Comparison of ENCODE assay signal across 8 cellular contexts in genomic region chr19:54208784-54209057, GRCh38. TPM values are rescaled to one million over a fixed set of nuclear protein-coding genes. Genes with fewer than 3 reads are reported as not detected.
A peak's percentile ranks its signal among the peaks of the same experiment; 100 is the strongest.
DNase-seq lines count a peak whose midpoint lies in the region; ATAC-seq and TF ChIP-seq lines count a peak whose summit lies in the region.

No MANE protein-coding gene starts in this region.

- DNase-seq in CD4-positive, alpha-beta T cell = no peak
- DNase-seq in Karpas-422 = peak; percentile 71
- peak; percentile 58 for DNase-seq in cerebellar cortex (ENCODE audit: low spot score)
- no peak for DNase-seq in natural killer cell treated with Interleukin-12 subunit alpha and Interleukin-12 subunit beta and Interleukin-15 and Interleukin-18, amount 100 ng/mL, for 72 hours (ENCODE audit: low spot score)
- DNase-seq in KBM-7 = no peak
- DNase-seq in mesenteric fat pad (ENCODE audit: low spot score) = no peak
- no peak for DNase-seq in H4 (ENCODE audit: low spot score)
- no peak for DNase-seq in NCI-H446 (lab: John Stamatoyannopoulos, UW)

- no peaks in the 10 kb centered on the region for H3K9me3 Mint-ChIP-seq in CD4-positive, alpha-beta T cell
- no peaks in the 10 kb centered on the region for H3K9me3 Mint-ChIP-seq in natural killer cell treated with Interleukin-12 subunit alpha and Interleukin-12 subunit beta and Interleukin-15 and Interleukin-18, amount 100 ng/mL, for 72 hours

- in situ Hi-C loops in KBM-7 (cut with MboI; ENCODE audit: low pct_unique_long_range_greater_than_20kb, low sequenced_read_pairs) = no loop called here

- H3K9ac ChIP-seq in Karpas-422 (ENCODE audit: low read length) = no peak overlapping the region

- no peak for ATAC-seq in CD4-positive, alpha-beta T cell (ENCODE audit: poor library complexity)
- no peak for ATAC-seq in natural killer cell treated with Interleukin-12 subunit alpha and Interleukin-12 subunit beta and Interleukin-15 and Interleukin-18, amount 100 ng/mL, for 72 hours

- no peak overlapping the region for H2AFZ ChIP-seq in Karpas-422 (ENCODE audit: low read length)

- H3K4me1 ChIP-seq in Karpas-422 (ENCODE audit: low read length) = no peaks in the 10 kb centered on the region; the same call in 1 of the 2 replicates

- H3K36me3 Mint-ChIP-seq in CD4-positive, alpha-beta T cell (ENCODE audit: low read depth) = peaks cover 49% of the 10 kb centered on the region
- peaks cover 20% of the 10 kb centered on the region for H3K36me3 Mint-ChIP-seq in natural killer cell treated with Interleukin-12 subunit alpha and Interleukin-12 subunit beta and Interleukin-15 and Interleukin-18, amount 100 ng/mL, for 72 hours

- intact Hi-C loops in CD4-positive, alpha-beta T cell (cut with DNase I, micrococcal nuclease) = loop anchor here in 1 of 2 experiments (10.0 kb wide), 1 partner anchor 256 kb away; the partner anchor contains the start of gene LENG9

- H3K27me3 ChIP-seq in CD4-positive, alpha-beta T cell (ENCODE audit: control insufficient read depth, insufficient read depth, low read length) = no peaks in the 10 kb centered on the region
- H3K27me3 ChIP-seq in Karpas-422 (ENCODE audit: low read length) = no peaks in the 10 kb centered on the region

- H3K9me3 ChIP-seq in CD4-positive, alpha-beta T cell (ENCODE audit: control insufficient read depth, low read length) = no peaks in the 10 kb centered on the region
- H3K9me3 ChIP-seq in Karpas-422 (ENCODE audit: low read length) = no peaks in the 10 kb centered on the region

- peak overlapping the region; percentile 67 for H3K4me3 Mint-ChIP-seq in CD4-positive, alpha-beta T cell
- H3K4me3 Mint-ChIP-seq in natural killer cell treated with Interleukin-12 subunit alpha and Interleukin-12 subunit beta and Interleukin-15 and Interleukin-18, amount 100 ng/mL, for 72 hours = peak overlapping the region; percentile 47

- no peak overlapping the region for H3K27ac ChIP-seq in CD4-positive, alpha-beta T cell (ENCODE audit: low read depth, low read length)
- H3K27ac ChIP-seq in Karpas-422 (ENCODE audit: low read length) = no peak overlapping the region

- CTCF ChIA-PET in CD4-positive, alpha-beta T cell (lab: Charles Lee) = no interaction called here

- peaks cover 19% of the 10 kb centered on the region for H3K79me2 ChIP-seq in Karpas-422 (ENCODE audit: low read length)

- H3K27ac Mint-ChIP-seq in CD4-positive, alpha-beta T cell = peak overlapping the region; percentile 84
- H3K27ac Mint-ChIP-seq in natural killer cell treated with Interleukin-12 subunit alpha and Interleukin-12 subunit beta and Interleukin-15 and Interleukin-18, amount 100 ng/mL, for 72 hours = peak overlapping the region; percentile 83 to 88

- H3K4me3 ChIP-seq in Karpas-422 (ENCODE audit: low read length) = no peak overlapping the region

- H3K36me3 ChIP-seq in Karpas-422 (ENCODE audit: insufficient read depth, low read length) = peaks cover 37% of the 10 kb centered on the region

- POLR2A ChIA-PET in CD4-positive, alpha-beta T cell (lab: Charles Lee) = interaction anchor here (0.8 to 8.7 kb wide), 4 partner anchors 9 to 93 kb away, joined by 4 to 75 read pairs (median 6); partner anchors contain the start of genes MBOAT7, PRPF31, RPS9 and TFPT

- no peak overlapping the region for H3K4me2 ChIP-seq in Karpas-422 (ENCODE audit: low read depth, low read length, poor library complexity, severe bottlenecking)

- H3K4me1 Mint-ChIP-seq in CD4-positive, alpha-beta T cell (ENCODE audit: low read depth) = peaks cover 64% of the 10 kb centered on the region
- peaks cover 49 to 55% of the 10 kb centered on the region in 2 donors for H3K4me1 Mint-ChIP-seq in natural killer cell treated with Interleukin-12 subunit alpha and Interleukin-12 subunit beta and Interleukin-15 and Interleukin-18, amount 100 ng/mL, for 72 hours (ENCODE audit: low read depth in 2 of 2)

- H3K27me3 Mint-ChIP-seq in CD4-positive, alpha-beta T cell = no peaks in the 10 kb centered on the region
- no peaks in the 10 kb centered on the region for H3K27me3 Mint-ChIP-seq in natural killer cell treated with Interleukin-12 subunit alpha and Interleukin-12 subunit beta and Interleukin-15 and Interleukin-18, amount 100 ng/mL, for 72 hours

- peaks cover 50% of the 10 kb centered on the region for H4K20me1 ChIP-seq in Karpas-422 (ENCODE audit: insufficient read depth, low read depth, low read length)

- H3K9me2 ChIP-seq in Karpas-422 (replicated peaks; ENCODE audit: insufficient read depth, low read length) = no peaks in the 10 kb centered on the region

- TF ChIP-seq CTCF in CD4-positive, alpha-beta T cell (IDR thresholded peaks at IDR 0.05) = no peak

RNA-seq across cellular contexts. Expression of gene RPS9, which starts 8.1 kb away (rescaled TPM):
- total RNA-seq in CD4-positive, alpha-beta T cell = 1,000 to 10,000 TPM; 2,017 to 2,050 TPM
- 3,304 and 6,295 TPM in 2 replicates for total RNA-seq in Karpas-422 (2014; rRNA removed; shearing (Covaris generic); ENCODE audit: low replicate concordance)
- total RNA-seq in natural killer cell treated with Interleukin-12 subunit alpha and Interleukin-12 subunit beta and Interleukin-15 and Interleukin-18, amount 100 ng/mL, for 72 hours = 1,000 to 10,000 TPM in 1 of 2 donors, 100 to 1,000 TPM in 1; 774 to 1,402 TPM
- total RNA-seq in mesenteric fat pad = 923 TPM
- total RNA-seq in H4 (2014; rRNA removed; shearing (Covaris generic)) = 2,262 and 2,532 TPM in 2 replicates

RNA-seq across cellular contexts. Expression of gene LILRB3, which starts 14.1 kb away (rescaled TPM):
- 1 to 10 TPM; 1.1 to 1.3 TPM for total RNA-seq in CD4-positive, alpha-beta T cell
- 0.11 TPM in 1 of 2 replicates, not detected in the other for total RNA-seq in Karpas-422 (2014; rRNA removed; shearing (Covaris generic); ENCODE audit: low replicate concordance)
- under 1 TPM; 0.43 to 0.47 TPM for total RNA-seq in natural killer cell treated with Interleukin-12 subunit alpha and Interleukin-12 subunit beta and Interleukin-15 and Interleukin-18, amount 100 ng/mL, for 72 hours
- 50.5 TPM for total RNA-seq in mesenteric fat pad
- total RNA-seq in H4 (2014; rRNA removed; shearing (Covaris generic)) = not detected in 2 replicates

RNA-seq across cellular contexts. Expression of gene TSEN34, which starts 17.6 kb away (rescaled TPM):
- total RNA-seq in CD4-positive, alpha-beta T cell = 1 to 10 TPM; 8.4 to 8.6 TPM
- total RNA-seq in Karpas-422 (2014; rRNA removed; shearing (Covaris generic); ENCODE audit: low replicate concordance) = 28.1 and 39.8 TPM in 2 replicates
- 10 to 100 TPM; 15.5 to 26.2 TPM for total RNA-seq in natural killer cell treated with Interleukin-12 subunit alpha and Interleukin-12 subunit beta and Interleukin-15 and Interleukin-18, amount 100 ng/mL, for 72 hours
- total RNA-seq in mesenteric fat pad = 24.6 TPM
- total RNA-seq in H4 (2014; rRNA removed; shearing (Covaris generic)) = 166 and 167 TPM in 2 replicates

RNA-seq across cellular contexts. Expression of gene MBOAT7, which starts 19.3 kb away (rescaled TPM):
- total RNA-seq in CD4-positive, alpha-beta T cell = 10 to 100 TPM; 13.7 to 18.0 TPM
- 85.6 and 90.0 TPM in 2 replicates for total RNA-seq in Karpas-422 (2014; rRNA removed; shearing (Covaris generic); ENCODE audit: low replicate concordance)
- total RNA-seq in natural killer cell treated with Interleukin-12 subunit alpha and Interleukin-12 subunit beta and Interleukin-15 and Interleukin-18, amount 100 ng/mL, for 72 hours = 10 to 100 TPM; 24.2 to 56.5 TPM
- 40.9 TPM for total RNA-seq in mesenteric fat pad
- 88.1 and 139 TPM in 2 replicates for total RNA-seq in H4 (2014; rRNA removed; shearing (Covaris generic))

RNA-seq across cellular contexts. Expression of gene LILRA6, which starts 33.9 kb away (rescaled TPM):
- under 1 TPM in 1 of 2 experiments, not detected in 1; 0.60 TPM for total RNA-seq in CD4-positive, alpha-beta T cell
- not detected in 2 replicates for total RNA-seq in Karpas-422 (2014; rRNA removed; shearing (Covaris generic); ENCODE audit: low replicate concordance)
- under 1 TPM in 1 of 2 donors, not detected in 1; 0.47 TPM for total RNA-seq in natural killer cell treated with Interleukin-12 subunit alpha and Interleukin-12 subunit beta and Interleukin-15 and Interleukin-18, amount 100 ng/mL, for 72 hours
- 26.5 TPM for total RNA-seq in mesenteric fat pad
- total RNA-seq in H4 (2014; rRNA removed; shearing (Covaris generic)) = not detected in 2 replicates

Comparison
In these comparisons a context has a peak if more than half of its experiments do, and no peak if none do; other contexts are left out.
1. DNase-seq: peak in Karpas-422 (single experiment) and cerebellar cortex (single experiment); none in CD4-positive, alpha-beta T cell (0 of 10), natural killer cell treated with Interleukin-12 subunit alpha and Interleukin-12 subunit beta and Interleukin-15 and Interleukin-18, amount 100 ng/mL, for 72 hours (single experiment), KBM-7 (single experiment), mesenteric fat pad (single experiment), H4 (single experiment) and NCI-H446 (0 of 2).
2. RNA of gene LILRB3, which starts 14.1 kb away (total RNA-seq): 50.5 TPM in mesenteric fat pad (single experiment); 1.1 to 1.3 TPM in CD4-positive, alpha-beta T cell, 0.43 to 0.47 TPM in natural killer cell treated with Interleukin-12 subunit alpha and Interleukin-12 subunit beta and Interleukin-15 and Interleukin-18, amount 100 ng/mL, for 72 hours, 0.11 TPM in Karpas-422 and not detected in H4; every median in the first group is over 10 times any median in the second.